8 cellular contexts compared by ENCODE assay signal in genomic region chr2:96207778-96208143, GRCh38. TPM values are rescaled to one million over a fixed set of nuclear protein-coding genes. Genes with fewer than 3 reads are reported as not detected.
DNase-seq lines count a peak whose midpoint lies in the region; ATAC-seq and TF ChIP-seq lines count a peak whose summit lies in the region.

No MANE protein-coding gene starts in this region.

- intact Hi-C loops in lower lobe of right lung (cut with DNase I) (no loop called here), aorta (cut with DNase I) (loop anchor here in 1 of 2 donors (5.0 kb wide), 2 partner anchors 45 to 60 kb away; partner anchors contain the start of genes CIAO1 and TMEM127)

- POLR2A ChIA-PET in GM10248 (lab: Yijun Ruan, JAX): interaction anchor here (0.9 to 2.4 kb wide), 9 partner anchors 8 to 69 kb away, joined by 3 to 10 read pairs (median 5); partner anchors contain the start of genes ASTL and DUSP2

- H3K4me3 ChIP-seq in astrocyte of the cerebellum (ENCODE audit: low read depth, low read length) (peak overlapping the region; percentile 72), lower lobe of right lung (peak overlapping the region; percentile 97), aorta (ENCODE audit: low read length in 2 of 2) (peak overlapping the region; percentile 71 to 77)

- DNase-seq in GM10248 (ENCODE audit: extremely low spot score) (peak; percentile 48), astrocyte of the cerebellum (ENCODE audit: low read depth) (no peak), lower lobe of right lung (no peak), aorta (no peak), COLO829 (ENCODE audit: low spot score) (no peak)
- DNase-seq in activated CD8-positive, alpha-beta memory T cell treated with anti-CD3 and anti-CD28 coated beads, Interleukin-2, amount 50 U/mL, for 4 hours: no peak

- H3K36me3 ChIP-seq in lower lobe of right lung (no peaks in the 10 kb centered on the region), aorta (ENCODE audit: control insufficient read depth in 1 of 2, insufficient read depth in 2 of 2, low read length in 1 of 2) (no peaks in the 10 kb centered on the region)

- CTCF ChIA-PET in GM10248 (lab: Yijun Ruan, JAX): interaction anchor here (0.9 to 2.7 kb wide), 12 partner anchors 8 to 301 kb away, joined by 3 to 19 read pairs (median 4); partner anchors contain the start of gene ASTL

- in situ Hi-C loops in astrocyte of the cerebellum (cut with HindIII; ENCODE audit: low sequenced_read_pairs): no loop called here

- H3K4me1 ChIP-seq in lower lobe of right lung: peaks cover 60% of the 10 kb centered on the region
- no peaks in the 10 kb centered on the region for H3K4me1 ChIP-seq in aorta (ENCODE audit: control insufficient read depth in 1 of 2, insufficient read depth in 2 of 2, low read length in 2 of 2)

- peak; percentile 2 for ATAC-seq in HG03432 (IDR thresholded peaks at IDR 0.05; ENCODE audit: unreplicated experiment)
- no peak for ATAC-seq in lower lobe of right lung
- no peak for ATAC-seq in aorta (ENCODE audit: low FRiP score)
- ATAC-seq in HG03159 (IDR thresholded peaks at IDR 0.05; ENCODE audit: unreplicated experiment): no peak

- H3K27ac ChIP-seq in lower lobe of right lung (peak overlapping the region; percentile 98), aorta (ENCODE audit: low read depth in 1 of 2, low read length in 2 of 2) (peak overlapping the region; percentile 4 to 6)

- no peaks in the 10 kb centered on the region for H3K27me3 ChIP-seq in lower lobe of right lung (ENCODE audit: low read depth)
- H3K27me3 ChIP-seq in aorta (ENCODE audit: control insufficient read depth in 1 of 2, insufficient read depth in 2 of 2, low read length in 1 of 2): no peaks in the 10 kb centered on the region

- WGBS in aorta, 2 donors: 0% methylated on average over 12 of the region's 12 CpGs

- no peak for TF ChIP-seq CTCF in GM10248 (IDR thresholded peaks at IDR 0.05; ENCODE audit: control extremely low read depth, extremely low read depth, low read depth, missing control alignments)
- TF ChIP-seq CTCF in astrocyte of the cerebellum (IDR thresholded peaks at IDR 0.05; ENCODE audit: low read depth, low read length, missing control alignments): no peak
- TF ChIP-seq CTCF in lower lobe of right lung (IDR thresholded peaks at IDR 0.05): no peak

- H3K9me3 ChIP-seq in lower lobe of right lung (no peaks in the 10 kb centered on the region), aorta (ENCODE audit: control insufficient read depth, low read length) (no peaks in the 10 kb centered on the region)

RNA-seq across cellular contexts. Expression of gene STARD7, which starts 0.9 kb away (rescaled TPM):
- 147 TPM for total RNA-seq in lower lobe of right lung
- total RNA-seq in aorta: 10 to 100 TPM; 69.3 to 72.7 TPM
- 10 to 100 TPM; 23.8 to 36.3 TPM for polyA plus RNA-seq in aorta

RNA-seq across cellular contexts. Expression of gene TMEM127, which starts 58.0 kb away (rescaled TPM):
- total RNA-seq in lower lobe of right lung (77.4 TPM), aorta (10 to 100 TPM; 53.4 to 53.8 TPM)
- 10 to 100 TPM in 1 of 2 donors, 1 to 10 TPM in 1; 8.3 to 23.4 TPM for polyA plus RNA-seq in aorta

RNA-seq across cellular contexts. Expression of gene CIAO1, which starts 58.3 kb away (rescaled TPM):
- total RNA-seq in lower lobe of right lung (62.3 TPM), aorta (10 to 100 TPM; 46.4 to 57.1 TPM)
- 10 to 100 TPM; 25.8 to 49.1 TPM for polyA plus RNA-seq in aorta
